Comparison of ENCODE assay signal across 10 cellular contexts in the genomic region with DNA sequence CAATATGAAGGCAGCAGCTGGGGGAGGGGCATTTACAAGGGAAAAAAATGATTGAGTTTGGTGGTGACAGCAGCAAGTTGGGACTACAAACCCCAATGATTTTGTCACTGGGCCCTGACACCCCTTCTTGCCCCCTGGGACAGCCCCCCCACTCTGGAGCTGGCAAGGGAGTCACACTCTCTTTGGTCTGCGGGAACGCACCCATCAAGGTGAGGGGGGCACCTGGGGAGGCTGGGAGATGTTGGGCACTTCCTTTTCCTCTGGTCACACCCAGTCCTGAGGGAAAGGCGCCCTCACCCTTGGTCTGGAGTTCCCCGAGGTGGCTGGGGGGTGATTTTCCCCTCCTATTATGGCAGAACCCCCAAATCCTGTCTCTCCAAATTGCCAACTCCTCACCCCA. TPM values are rescaled to one million over a fixed set of nuclear protein-coding genes. Genes with fewer than 3 reads are reported as not detected.
DNase-seq lines count a peak whose midpoint lies in the region; ATAC-seq and TF ChIP-seq lines count a peak whose summit lies in the region.
"Had no signal": no experiment of that assay in that cellular context is flagged by ENCODE, and none has a peak within 500 bp of the region (broad histone marks: within the 10 kb centered on the region; RNA-seq: fewer than 3 reads in every experiment).

No MANE protein-coding gene starts in this region.

- peak in 1 of 2 donors; percentile 1 for ATAC-seq in lower lobe of right lung
- ATAC-seq in HG03439 (IDR thresholded peaks at IDR 0.05; ENCODE audit: unreplicated experiment), result no peak
- ATAC-seq in HG03097 (IDR thresholded peaks at IDR 0.05; ENCODE audit: low FRiP score, unreplicated experiment), result no peak

- WGBS in testis, 2 donors, result 66 to 82% methylated on average over 4 of the region's 4 CpGs

- H3K36me3 ChIP-seq in lower lobe of right lung (peaks cover 45% of the 10 kb centered on the region), testis (ENCODE audit: low read depth, missing control alignments) (no peaks in the 10 kb centered on the region)

- H3K4me3 ChIP-seq in HFF-Myc (replicated peaks; ENCODE audit: low read depth, low read length) (peak overlapping the region; percentile 21; the same call in 1 of the 2 replicates), lower lobe of right lung (peak overlapping the region; percentile 4), testis (no peak overlapping the region)
- H3K4me3 ChIP-seq: MG63 had no signal

- H3K4me1 ChIP-seq in lower lobe of right lung (peaks cover 48% of the 10 kb centered on the region), testis (peaks cover 46% of the 10 kb centered on the region)

- TF ChIP-seq POLR2A in testis (IDR thresholded peaks at IDR 0.05), result no peak

- H3K27ac ChIP-seq in VCaP (peak overlapping the region; percentile 46; the same call in 1 of the 2 replicates), lower lobe of right lung (peak overlapping the region; percentile 62), testis (peak overlapping the region; percentile 83 to 86)

- H3K9me3 ChIP-seq in lower lobe of right lung (no peaks in the 10 kb centered on the region), testis (no peaks in the 10 kb centered on the region)
- H3K9me3 ChIP-seq: MG63 had no signal

- H3K27me3 ChIP-seq in lower lobe of right lung (ENCODE audit: low read depth), result no peaks in the 10 kb centered on the region
- no peaks in the 10 kb centered on the region for H3K27me3 ChIP-seq in testis
- H3K27me3 ChIP-seq: MG63 had no signal

- TF ChIP-seq CTCF in HFF-Myc (IDR thresholded peaks at IDR 0.05; ENCODE audit: low read depth, low read length, missing control alignments) (no peak), VCaP (conservative IDR thresholded peaks at IDR 0.05) (no peak), lower lobe of right lung (IDR thresholded peaks at IDR 0.05) (no peak), testis (IDR thresholded peaks at IDR 0.05) (no peak)

- DNase-seq in HFF-Myc (ENCODE audit: extremely low read depth, low read depth) (no peak), lower lobe of right lung (no peak), testis (no peak), midbrain (lab: John Stamatoyannopoulos, UW) (no peak), SW 1271 (lab: John Stamatoyannopoulos, UW) (no peak)
- DNase-seq: effector CD8-positive, alpha-beta T cell had no signal

- intact Hi-C loops in lower lobe of right lung (cut with DNase I) (no loop called here), testis (cut with DNase I; ENCODE audit: low total_unique reads) (loop anchor here (5.0 kb wide), 1 partner anchor 49 kb away; the partner anchor contains the start of gene SLC12A9)

RNA-seq across cellular contexts. Expression of gene EPHB4, which starts 24.4 kb away (rescaled TPM):
- total RNA-seq in lower lobe of right lung, result 68.6 TPM
- 10 to 100 TPM; 35.9 to 49.6 TPM for total RNA-seq in testis
- polyA plus RNA-seq in testis (ENCODE audit: insufficient read depth, low read depth, low replicate concordance), result 30.5 TPM

RNA-seq across cellular contexts. Expression of gene SLC12A9, which starts 49.6 kb away (rescaled TPM):
- 43.6 TPM for total RNA-seq in lower lobe of right lung
- 10 to 100 TPM; 13.8 to 18.9 TPM for total RNA-seq in testis
- 12.8 TPM for polyA plus RNA-seq in testis (ENCODE audit: insufficient read depth, low read depth, low replicate concordance)

Comparison
In these comparisons a context has a peak if more than half of its experiments do, and no peak if none do; other contexts are left out.
1. H3K4me3 ChIP-seq: peak in HFF-Myc (single experiment) and lower lobe of right lung (single experiment); none in testis (0 of 2).
2. Peak in every context shown above with its lines, with median percentiles within 50 percentile points of each other: H3K27ac ChIP-seq.